ENCODE assay signal across 8 cellular contexts in genomic region chr1:114779722-114780121, GRCh38. TPM values are rescaled to one million over a fixed set of nuclear protein-coding genes. Genes with fewer than 3 reads are reported as not detected.
A peak's percentile ranks its signal among the peaks of the same experiment; 100 is the strongest.
DNase-seq lines count a peak whose midpoint lies in the region; ATAC-seq and TF ChIP-seq lines count a peak whose summit lies in the region.

No MANE protein-coding gene starts in this region.

- peaks cover 0 to 16% (median 12%) of the 10 kb centered on the region in 12 donors for H3K4me1 ChIP-seq in heart left ventricle
- peaks cover 22% of the 10 kb centered on the region for H3K4me1 ChIP-seq in body of pancreas
- no peaks in the 10 kb centered on the region for H3K4me1 ChIP-seq in mesendoderm (ENCODE audit: control insufficient read depth, low read depth, low read length)
- peaks cover 0 to 4% of the 10 kb centered on the region in 2 donors for H3K4me1 ChIP-seq in uterus

- H3K23ac ChIP-seq in mesendoderm (ENCODE audit: low read length): no peak overlapping the region

- H3K27me3 ChIP-seq in heart left ventricle (no peaks in the 10 kb centered on the region), body of pancreas (no peaks in the 10 kb centered on the region), mesendoderm (ENCODE audit: insufficient read depth, low read length, poor library complexity) (no peaks in the 10 kb centered on the region), uterus (no peaks in the 10 kb centered on the region)

- no peak for DNase-seq in heart left ventricle
- DNase-seq in left cardiac atrium: no peak
- no peak for DNase-seq in body of pancreas
- DNase-seq in mesendoderm: no peak
- DNase-seq in uterus: no peak
- no peak for DNase-seq in glomerular visceral epithelial cell (ENCODE audit: extremely low spot score)
- no peak for DNase-seq in GM13977 (ENCODE audit: low spot score)
- DNase-seq in posterior vena cava (ENCODE audit: low spot score): no peak

- H2AK5ac ChIP-seq in mesendoderm (ENCODE audit: low read length): no peak overlapping the region

- no peak for TF ChIP-seq CTCF in heart left ventricle (IDR thresholded peaks at IDR 0.05)
- no peak for TF ChIP-seq CTCF in body of pancreas (IDR thresholded peaks at IDR 0.05)
- TF ChIP-seq CTCF in uterus (IDR thresholded peaks at IDR 0.05): no peak
- no peak for TF ChIP-seq CTCF in GM13977 (IDR thresholded peaks at IDR 0.05; ENCODE audit: extremely low read depth, insufficient read depth, missing control alignments)

- H4K8ac ChIP-seq in mesendoderm (ENCODE audit: low read depth, low read length): no peak overlapping the region

- intact Hi-C loops in heart left ventricle (cut with DNase I) (loop anchor here in 1 of 10 donors (1.0 to 2.0 kb wide), 2 partner anchors 21 to 63 kb away; partner anchors contain the start of gene NRAS), left cardiac atrium (cut with DNase I) (no loop called here), body of pancreas (cut with DNase I) (no loop called here), uterus (cut with DNase I; ENCODE audit: low total_unique reads) (no loop called here), posterior vena cava (cut with DNase I) (no loop called here)

- H4K5ac ChIP-seq in mesendoderm (ENCODE audit: low read length): no peak overlapping the region

- peak overlapping the region; percentile 54 to 98 (median 79) for H3K4me3 ChIP-seq in heart left ventricle
- H3K4me3 ChIP-seq in body of pancreas: peak overlapping the region; percentile 75 to 93
- H3K4me3 ChIP-seq in mesendoderm (ENCODE audit: low read length): peak overlapping the region; percentile 91
- H3K4me3 ChIP-seq in uterus: peak overlapping the region; percentile 64 to 66

- no peak for TF ChIP-seq POLR2A in heart left ventricle (IDR thresholded peaks at IDR 0.05)
- TF ChIP-seq POLR2A in body of pancreas (IDR thresholded peaks at IDR 0.05): no peak
- TF ChIP-seq POLR2A in uterus (IDR thresholded peaks at IDR 0.05): no peak

- no peak overlapping the region for H3K4ac ChIP-seq in mesendoderm (ENCODE audit: low read depth, low read length)

- peaks cover 5% of the 10 kb centered on the region for H3K79me2 ChIP-seq in mesendoderm (ENCODE audit: control insufficient read depth, insufficient read depth, low read length)

- peak overlapping the region; percentile 99 for H3K56ac ChIP-seq in mesendoderm (ENCODE audit: low read length)

- in situ Hi-C loops in GM13977 (cut with MboI; ENCODE audit: low pct_unique_long_range_greater_than_20kb, low sequenced_read_pairs, unreplicated experiment): no loop called here

- peaks cover 2% of the 10 kb centered on the region for H3K79me1 ChIP-seq in mesendoderm (ENCODE audit: low read length)

- no peaks in the 10 kb centered on the region for H3K9me3 ChIP-seq in heart left ventricle
- no peaks in the 10 kb centered on the region for H3K9me3 ChIP-seq in body of pancreas
- H3K9me3 ChIP-seq in uterus: no peaks in the 10 kb centered on the region

- H3K36me3 ChIP-seq in heart left ventricle: peaks cover 0 to 42% (median 37%) of the 10 kb centered on the region in 9 donors
- H3K36me3 ChIP-seq in body of pancreas (replicated peaks in 1 of 2; ENCODE audit: insufficient read depth in 1 of 2, low read depth in 2 of 2): peaks cover 0 to 6% of the 10 kb centered on the region in 2 donors
- H3K36me3 ChIP-seq in mesendoderm (ENCODE audit: control insufficient read depth, insufficient read depth, low read length): no peaks in the 10 kb centered on the region
- H3K36me3 ChIP-seq in uterus: no peaks in the 10 kb centered on the region

- H3K27ac ChIP-seq in heart left ventricle (peak overlapping the region in 11 of 12 donors; percentile 82 to 92 (median 90)), body of pancreas (peak overlapping the region; percentile 75 to 94 (median 83)), mesendoderm (ENCODE audit: low read depth, low read length) (no peak overlapping the region), uterus (peak overlapping the region; percentile 79 to 86)

- H2BK5ac ChIP-seq in mesendoderm (ENCODE audit: low read length): no peak overlapping the region

- no peak overlapping the region for H2BK15ac ChIP-seq in mesendoderm (replicated peaks; ENCODE audit: low read depth)

- peak overlapping the region; percentile 95 for H3K4me2 ChIP-seq in mesendoderm (ENCODE audit: low read length)

- peak overlapping the region; percentile 96 for H3K9ac ChIP-seq in mesendoderm (ENCODE audit: low read length)

- H3K18ac ChIP-seq in mesendoderm (ENCODE audit: low read length): no peak overlapping the region

- ATAC-seq in heart left ventricle: no peak
- ATAC-seq in left cardiac atrium: no peak
- ATAC-seq in body of pancreas: no peak

- no peak overlapping the region for H2BK120ac ChIP-seq in mesendoderm (ENCODE audit: low read depth, low read length)

RNA-seq across cellular contexts. Expression of gene SIKE1, which starts 0.8 kb away (rescaled TPM):
- 10 to 100 TPM; 22.1 to 41.7 (median 34.2) TPM for total RNA-seq in heart left ventricle
- 10 to 100 TPM; 20.4 to 29.0 TPM for polyA plus RNA-seq in heart left ventricle
- 10 to 100 TPM; 33.2 to 34.9 TPM for total RNA-seq in left cardiac atrium
- total RNA-seq in body of pancreas: 10 to 100 TPM; 15.5 to 18.9 TPM
- polyA plus RNA-seq in mesendoderm (2013, experiment 1 of 2): 36.6 TPM
- polyA plus RNA-seq in mesendoderm (2013, experiment 2 of 2): 39.3 TPM
- total RNA-seq in uterus: 100 to 1,000 TPM in 1 of 4 donors, 10 to 100 TPM in 3; 12.8 to 114 (median 37.0) TPM
- 10 to 100 TPM; 43.4 to 47.7 TPM for total RNA-seq in posterior vena cava

RNA-seq across cellular contexts. Expression of gene CSDE1, which starts 21.9 kb away (rescaled TPM):
- total RNA-seq in heart left ventricle (1,000 to 10,000 TPM in 2 of 9 donors, 100 to 1,000 TPM in 7; 714 to 1,317 (median 905) TPM), left cardiac atrium (100 to 1,000 TPM; 622 to 652 TPM), body of pancreas (100 to 1,000 TPM; 138 to 221 TPM), uterus (1,000 to 10,000 TPM in 2 of 4 donors, 100 to 1,000 TPM in 2; 247 to 1,200 (median 856) TPM), posterior vena cava (100 to 1,000 TPM; 724 to 865 TPM)
- 100 to 1,000 TPM; 177 to 381 TPM for polyA plus RNA-seq in heart left ventricle
- polyA plus RNA-seq in mesendoderm (2013, experiment 1 of 2): 451 TPM
- 450 TPM for polyA plus RNA-seq in mesendoderm (2013, experiment 2 of 2)
